22 cellular contexts compared by ENCODE assay signal in the genomic region with DNA sequence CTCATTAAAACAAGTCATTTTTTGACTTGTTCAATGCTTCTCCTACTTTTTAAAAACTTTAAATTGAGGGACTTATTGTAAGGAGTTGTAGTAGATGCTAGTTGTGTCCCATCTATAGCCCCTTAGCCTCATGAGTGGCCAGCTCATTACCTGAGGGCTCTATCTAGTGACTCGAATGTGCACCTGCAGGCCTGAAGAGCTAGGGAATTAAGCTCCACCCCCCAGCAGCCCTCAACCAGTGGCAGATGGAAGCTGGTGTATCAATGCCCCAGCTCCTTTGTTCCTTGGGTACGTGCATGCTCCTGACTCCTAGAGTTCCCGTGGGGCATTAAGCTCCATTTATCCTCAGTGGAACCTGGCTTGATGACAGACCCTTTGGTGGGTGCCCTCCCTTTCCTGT.
"Had no signal": no experiment of that assay in that cellular context is flagged by ENCODE, and none has a peak within 500 bp of the region (broad histone marks: within the 10 kb centered on the region; RNA-seq: fewer than 3 reads in every experiment).

No MANE protein-coding gene starts in this region.

- H3K27me3 ChIP-seq: brain microvascular endothelial cell, spleen, testis had no signal

- H3K4me3 Mint-ChIP-seq: activated B cell treated with CpG ODN at 0.5 μM for 24 hours; activated CD8-positive, alpha-beta T cell treated with anti-CD3 and anti-CD28 coated beads for 36 hours; activated naive CD8-positive, alpha-beta T cell treated with anti-CD3 and anti-CD28 coated beads, Interleukin-2, amount 50 U/mL, for 24 hours; immature natural killer cell; stimulated activated memory B cell treated with anti-CD40 and anti-IgM and Interleukin-4, amounts not matched to agents 10 μg/mL and 1 μg/mL and 100 μg/mL, for 72 hours; type B pancreatic cell had no signal

- H3K36me3 Mint-ChIP-seq: immature natural killer cell; stimulated activated memory B cell treated with anti-CD40 and anti-IgM and Interleukin-4, amounts not matched to agents 10 μg/mL and 1 μg/mL and 100 μg/mL, for 72 hours; type B pancreatic cell had no signal

- DNase-seq: activated B cell treated with CpG ODN at 0.5 μM for 24 hours; activated CD4-positive, alpha-beta T cell treated with anti-CD3 and anti-CD28 coated beads for 48 hours; activated CD8-positive, alpha-beta T cell treated with anti-CD3 and anti-CD28 coated beads for 36 hours; activated naive CD4-positive, alpha-beta T cell treated with Interleukin-2 at 50 U/mL for 16 hours; activated naive CD8-positive, alpha-beta T cell treated with anti-CD3 and anti-CD28 coated beads, Interleukin-2, amount 50 U/mL, for 24 hours; activated T-cell treated with anti-CD3 and anti-CD28 coated beads, Interleukin-2, amount 50 U/mL, for 1 hour; anterior cingulate cortex; brain microvascular endothelial cell; central memory CD4-positive, alpha-beta T cell; foreskin melanocyte; glutamatergic neuron; hypothalamus; immature natural killer cell; kidney glomerular epithelial cell; left ventricle myocardium superior; retina; spleen; stimulated activated CD4-positive, alpha-beta T cell treated with anti-CD3 and anti-CD28 coated beads, Interleukin-4, amount 100 ng/mL, for 4 hours; testis had no signal

- ATAC-seq: activated CD8-positive, alpha-beta T cell treated with anti-CD3 and anti-CD28 coated beads for 36 hours; activated naive CD8-positive, alpha-beta T cell treated with anti-CD3 and anti-CD28 coated beads, Interleukin-2, amount 50 U/mL, for 24 hours; left ventricle myocardium superior; stimulated activated memory B cell treated with anti-CD40 and anti-IgM and Interleukin-4, amounts not matched to agents 10 μg/mL and 1 μg/mL and 100 μg/mL, for 72 hours had no signal

- H3K4me1 Mint-ChIP-seq: activated B cell treated with CpG ODN at 0.5 μM for 24 hours; activated naive CD8-positive, alpha-beta T cell treated with anti-CD3 and anti-CD28 coated beads, Interleukin-2, amount 50 U/mL, for 24 hours; immature natural killer cell; stimulated activated memory B cell treated with anti-CD40 and anti-IgM and Interleukin-4, amounts not matched to agents 10 μg/mL and 1 μg/mL and 100 μg/mL, for 72 hours had no signal

- H3K4me1 ChIP-seq: spleen, testis had no signal

- H3K9me3 Mint-ChIP-seq: activated B cell treated with CpG ODN at 0.5 μM for 24 hours; activated naive CD8-positive, alpha-beta T cell treated with anti-CD3 and anti-CD28 coated beads, Interleukin-2, amount 50 U/mL, for 24 hours; activated T-helper 2 cell treated with anti-CD3 and anti-CD28 coated beads, Interferon-gamma antibody, Interleukin-2, Interleukin-4, amounts not matched to agents 10 μg/mL and 5 μg/mL and 100 μg/mL, durations not matched to agents 14 hours and 24 hours and 36 hours; immature natural killer cell had no signal

- H3K27me3 Mint-ChIP-seq: activated B cell treated with CpG ODN at 0.5 μM for 24 hours; activated CD8-positive, alpha-beta T cell treated with anti-CD3 and anti-CD28 coated beads for 36 hours; activated naive CD8-positive, alpha-beta T cell treated with anti-CD3 and anti-CD28 coated beads, Interleukin-2, amount 50 U/mL, for 24 hours; stimulated activated memory B cell treated with anti-CD40 and anti-IgM and Interleukin-4, amounts not matched to agents 10 μg/mL and 1 μg/mL and 100 μg/mL, for 72 hours; type B pancreatic cell had no signal

- H3K9me3 ChIP-seq: testis had no signal

- H3K27ac ChIP-seq: brain microvascular endothelial cell, spleen, testis had no signal

- H3K4me3 ChIP-seq: spleen, testis had no signal

- H3K36me3 ChIP-seq: brain microvascular endothelial cell, spleen had no signal

- H3K27ac Mint-ChIP-seq: activated B cell treated with CpG ODN at 0.5 μM for 24 hours; activated CD8-positive, alpha-beta T cell treated with anti-CD3 and anti-CD28 coated beads for 36 hours; activated naive CD8-positive, alpha-beta T cell treated with anti-CD3 and anti-CD28 coated beads, Interleukin-2, amount 50 U/mL, for 24 hours; activated T-helper 2 cell treated with anti-CD3 and anti-CD28 coated beads, Interferon-gamma antibody, Interleukin-2, Interleukin-4, amounts not matched to agents 10 μg/mL and 5 μg/mL and 100 μg/mL, durations not matched to agents 14 hours and 24 hours and 36 hours; immature natural killer cell; stimulated activated memory B cell treated with anti-CD40 and anti-IgM and Interleukin-4, amounts not matched to agents 10 μg/mL and 1 μg/mL and 100 μg/mL, for 72 hours; type B pancreatic cell had no signal
